In genomic region chr10:44958196-44958896, GRCh38 we compare ENCODE assay signal across 8 cellular contexts. TPM values are rescaled to one million over a fixed set of nuclear protein-coding genes. Genes with fewer than 3 reads are reported as not detected.
A peak's percentile ranks its signal among the peaks of the same experiment; 100 is the strongest.
DNase-seq lines count a peak whose midpoint lies in the region; ATAC-seq and TF ChIP-seq lines count a peak whose summit lies in the region.

No MANE protein-coding gene starts in this region.

- TF ChIP-seq CTCF in astrocyte of the spinal cord (IDR thresholded peaks at IDR 0.05; ENCODE audit: low read depth, low read length) = no peak

- no peaks in the 10 kb centered on the region for H3K36me3 ChIP-seq in HUES64 (ENCODE audit: insufficient read depth, low read length)

- no peak for ATAC-seq in GM19023 (IDR thresholded peaks at IDR 0.05; ENCODE audit: unreplicated experiment)

- 68% methylated on average over 5 of the region's 5 CpGs for WGBS in HUES64

- H3K4me1 ChIP-seq in HUES64 (ENCODE audit: insufficient read depth, low read length) = peaks cover 40% of the 10 kb centered on the region

- DNase-seq in AG08395 (ENCODE audit: low spot score) (peak; percentile 71), astrocyte of the spinal cord (ENCODE audit: low read depth, low spot score) (no peak), kidney tubule cell (ENCODE audit: low spot score) (peak; percentile 86), NCI-H2171 (lab: John Stamatoyannopoulos, UW) (no peak), GF-D8 (lab: John Stamatoyannopoulos, UW) (no peak)

- H3K9ac ChIP-seq in HUES64 (ENCODE audit: low read depth, low read length) = peak overlapping the region; percentile 86; the same call in 1 of the 2 replicates

- H3K4me3 ChIP-seq in HUES64 (ENCODE audit: low read length) (peak overlapping the region; percentile 86), astrocyte of the spinal cord (ENCODE audit: low read depth, low read length) (peak overlapping the region; percentile 65)

- no peak overlapping the region for H3K27ac ChIP-seq in HUES64 (ENCODE audit: low read depth, low read length)
- H3K27ac ChIP-seq in temporal lobe (ENCODE audit: low read depth, low read length) = peak overlapping the region; percentile 83

- H3K27me3 ChIP-seq in HUES64 (ENCODE audit: insufficient read depth, low read length) = peaks cover 10% of the 10 kb centered on the region

- in situ Hi-C loops in astrocyte of the spinal cord (cut with HindIII; ENCODE audit: low sequenced_read_pairs) = no loop called here

- H3K9me3 ChIP-seq in HUES64 (ENCODE audit: insufficient read depth, low read depth, low read length) = no peaks in the 10 kb centered on the region

RNA-seq across cellular contexts. Expression of gene RASSF4, which starts 1.3 kb away (rescaled TPM):
- polyA plus RNA-seq in HUES64 (2013, experiment 1 of 2) = 6.7 TPM
- polyA plus RNA-seq in HUES64 (2013, experiment 2 of 2) = 7.4 TPM
- total RNA-seq in temporal lobe = 12.0 TPM

RNA-seq across cellular contexts. Expression of gene DEPP1, which starts 20.3 kb away (rescaled TPM):
- 0.75 TPM for polyA plus RNA-seq in HUES64 (2013, experiment 1 of 2)
- 1.1 TPM for polyA plus RNA-seq in HUES64 (2013, experiment 2 of 2)
- total RNA-seq in temporal lobe = 3.4 TPM

RNA-seq across cellular contexts. Expression of gene ZNF22, which starts 42.4 kb away (rescaled TPM):
- polyA plus RNA-seq in HUES64 (2013, experiment 1 of 2) = 41.8 TPM
- polyA plus RNA-seq in HUES64 (2013, experiment 2 of 2) = 51.5 TPM
- 34.4 TPM for total RNA-seq in temporal lobe

RNA-seq across cellular contexts. Expression of gene TMEM72, which starts 47.2 kb away (rescaled TPM):
- 0.05 TPM for polyA plus RNA-seq in HUES64 (2013, experiment 1 of 2)
- not detected for polyA plus RNA-seq in HUES64 (2013, experiment 2 of 2)
- not detected for total RNA-seq in temporal lobe

Comparison
In these comparisons a context has a peak if more than half of its experiments do, and no peak if none do; other contexts are left out.
1. DNase-seq: peak in AG08395 (single experiment) and kidney tubule cell (single experiment); none in astrocyte of the spinal cord (single experiment), NCI-H2171 (single experiment) and GF-D8 (single experiment).